Comparison of ENCODE assay signal across 15 cellular contexts in genomic region chr7:144218581-144218980, GRCh38. TPM values are rescaled to one million over a fixed set of nuclear protein-coding genes. Genes with fewer than 3 reads are reported as not detected.
DNase-seq lines count a peak whose midpoint lies in the region; ATAC-seq and TF ChIP-seq lines count a peak whose summit lies in the region.
"Not testable (repeated sequence)": the region's sequence is repeated elsewhere in the genome, so short reads cannot be mapped to it uniquely, and the experiment has no call there.
"Had no signal": no experiment of that assay in that cellular context is flagged by ENCODE, and none has a peak within 500 bp of the region (broad histone marks: within the 10 kb centered on the region; RNA-seq: fewer than 3 reads in every experiment).

No MANE protein-coding gene starts in this region.

- not testable (repeated sequence) for H3K9ac ChIP-seq in H9 (ENCODE audit: extremely low read depth, insufficient read length, low read length); endodermal cell (ENCODE audit: extremely low read depth, low read length, poor library complexity, severe bottlenecking)

- WGBS in H9 (ENCODE audit: extremely low coverage, insufficient read length, low lambda C conversion rate) = no CpG with 5 or more reads among the region's 1 CpG
- 100% methylated on average over 1 of the region's 1 CpG for WGBS in endodermal cell (ENCODE audit: insufficient coverage in 1 of 2, insufficient read length in 1 of 2), 2 experiments

- H2BK15ac ChIP-seq in H9 (ENCODE audit: low read depth, low read length) = not testable (repeated sequence)

- BruUV-seq in Panc1 (replicated peaks; lab: Mats Ljungman, UMichigan) = not testable (repeated sequence)

- H3K4me2 ChIP-seq in H9 (ENCODE audit: insufficient read depth, insufficient read length, low read length) = not testable (repeated sequence)

- not testable (repeated sequence) for H3K4me1 Mint-ChIP-seq in H9; activated CD8-positive, alpha-beta T cell treated with anti-CD3 and anti-CD28 coated beads, Interleukin-2, amount 10 ng/mL, durations not matched to agents 7 days and 5 days (ENCODE audit: low read depth); endodermal cell

- DNase-seq in H9 (peak; percentile 14), endodermal cell (peak; percentile 34), islet precursor cell (peak; percentile 22), mucosa of descending colon (peak in 2 of 3 donors; percentile 9 to 19)
- DNase-seq in Panc1 (ENCODE audit: low read depth, low spot score); activated CD8-positive, alpha-beta T cell treated with anti-CD3 and anti-CD28 coated beads, Interleukin-2, amount 10 ng/mL, durations not matched to agents 7 days and 5 days; foreskin keratinocyte: not testable (repeated sequence)

- not testable (repeated sequence) for H3K23me2 ChIP-seq in H9 (ENCODE audit: insufficient read length, low read depth, low read length, poor library complexity, severe bottlenecking)

- not testable (repeated sequence) for H3K36me3 Mint-ChIP-seq in H9 (ENCODE audit: insufficient read depth in 1 of 3, low read depth in 3 of 3); activated CD8-positive, alpha-beta T cell treated with anti-CD3 and anti-CD28 coated beads, Interleukin-2, amount 10 ng/mL, durations not matched to agents 7 days and 5 days (ENCODE audit: low read depth); endodermal cell (ENCODE audit: low read depth)

- H2BK120ac ChIP-seq in H9 (ENCODE audit: low read depth, low read length, poor library complexity, severe bottlenecking) = not testable (repeated sequence)

- H3K4me1 ChIP-seq in H9 (ENCODE audit: insufficient read depth, low read length); Panc1 (ENCODE audit: control insufficient read depth, insufficient read depth, low read length); endodermal cell (ENCODE audit: control insufficient read depth, insufficient read depth, low read length); foreskin keratinocyte; mucosa of descending colon (ENCODE audit: low read depth): not testable (repeated sequence)

- in situ Hi-C loops in Panc1 (cut with HindIII; ENCODE audit: low pct_unique_long_range_greater_than_20kb, low sequenced_read_pairs) = not testable (repeated sequence)

- H3K23ac ChIP-seq in H9 (ENCODE audit: insufficient read length, low read depth, low read length) = not testable (repeated sequence)

- peak overlapping the region in 2 of 3 experiments; percentile 12 to 81; a peak in 2 of 7 replicates for H3K27ac Mint-ChIP-seq in H9
- H3K27ac Mint-ChIP-seq in activated CD8-positive, alpha-beta T cell treated with anti-CD3 and anti-CD28 coated beads, Interleukin-2, amount 10 ng/mL, durations not matched to agents 7 days and 5 days = not testable (repeated sequence)
- H3K27ac Mint-ChIP-seq in endodermal cell = peak overlapping the region; percentile 33

- CTCF ChIA-PET in Panc1 (lab: Charles Lee) = interaction anchor here (0.6 kb wide), 1 partner anchor 113 kb away, joined by 3 read pairs; no protein-coding TSS in a partner anchor
- CTCF ChIA-PET in activated CD8-positive, alpha-beta T cell treated with anti-CD3 and anti-CD28 coated beads, Interleukin-2, amount 10 ng/mL, durations not matched to agents 7 days and 5 days (lab: Charles Lee) = not testable (repeated sequence)

- not testable (repeated sequence) for H3K27ac ChIP-seq in H9 (ENCODE audit: insufficient read length, low read depth, low read length); Panc1 (ENCODE audit: low read length); endodermal cell (ENCODE audit: low read depth, low read length); foreskin keratinocyte

- not testable (repeated sequence) for H3K18ac ChIP-seq in H9 (ENCODE audit: insufficient read length, low read depth, low read length)

- H3K27me3 Mint-ChIP-seq in H9 (ENCODE audit: low read depth); activated CD8-positive, alpha-beta T cell treated with anti-CD3 and anti-CD28 coated beads, Interleukin-2, amount 10 ng/mL, durations not matched to agents 7 days and 5 days (ENCODE audit: low read depth); endodermal cell (ENCODE audit: insufficient read depth): not testable (repeated sequence)

- H2BK20ac ChIP-seq in H9 (ENCODE audit: low read depth, low read length, poor library complexity, severe bottlenecking) = not testable (repeated sequence)

- not testable (repeated sequence) for H2BK5ac ChIP-seq in H9 (ENCODE audit: insufficient read length, low read length)

- not testable (repeated sequence) for H4K8ac ChIP-seq in H9 (replicated peaks; ENCODE audit: insufficient read length, low read depth, low read length)

- H3T11ph ChIP-seq in H9 (ENCODE audit: low read length) = not testable (repeated sequence)

- not testable (repeated sequence) for H3K9me3 ChIP-seq in H9 (ENCODE audit: control insufficient read depth, low read depth, low read length); Panc1 (ENCODE audit: control insufficient read depth, insufficient read depth, low read depth, low read length); endodermal cell (ENCODE audit: control insufficient read depth, low read length); mucosa of descending colon

- H2BK12ac ChIP-seq in H9 (ENCODE audit: insufficient read length, low read depth, low read length) = not testable (repeated sequence)

- not testable (repeated sequence) for H2AK5ac ChIP-seq in H9 (ENCODE audit: insufficient read length, low read length)

- POLR2A ChIA-PET in Panc1 (lab: Charles Lee); activated CD8-positive, alpha-beta T cell treated with anti-CD3 and anti-CD28 coated beads, Interleukin-2, amount 10 ng/mL, durations not matched to agents 7 days and 5 days (lab: Charles Lee): not testable (repeated sequence)

- H4K91ac ChIP-seq in H9 (ENCODE audit: insufficient read length, low read depth, low read length) = not testable (repeated sequence)

- not testable (repeated sequence) for H3K4ac ChIP-seq in H9 (ENCODE audit: low read depth, low read length)

- not testable (repeated sequence) for H3K36me3 ChIP-seq in Panc1 (ENCODE audit: control insufficient read depth, insufficient read depth, low read length); endodermal cell (ENCODE audit: control insufficient read depth, insufficient read depth, low read length); mucosa of descending colon (ENCODE audit: low read depth)

- not testable (repeated sequence) for H3K9me3 Mint-ChIP-seq in H9; activated CD8-positive, alpha-beta T cell treated with anti-CD3 and anti-CD28 coated beads, Interleukin-2, amount 10 ng/mL, durations not matched to agents 7 days and 5 days (ENCODE audit: insufficient read depth); endodermal cell

- not testable (repeated sequence) for H3K79me1 ChIP-seq in H9 (ENCODE audit: insufficient read depth, low read depth, low read length, poor library complexity, severe bottlenecking)

- H4K20me1 ChIP-seq in H9 (ENCODE audit: control insufficient read depth, insufficient read depth, insufficient read length) = not testable (repeated sequence)

- not testable (repeated sequence) for H4K5ac ChIP-seq in H9 (ENCODE audit: insufficient read length, low read depth, low read length)

- not testable (repeated sequence) for H3K4me3 ChIP-seq in Panc1 (ENCODE audit: low read depth in 2 of 2, low read length in 2 of 2); endodermal cell (ENCODE audit: low read length); mucosa of descending colon

- intact Hi-C loops in Panc1 (cut with micrococcal nuclease; ENCODE audit: unreplicated experiment); mucosa of descending colon (cut with DNase I, micrococcal nuclease): not testable (repeated sequence)

- H3K27me3 ChIP-seq in H9 (ENCODE audit: insufficient read depth, low read length); Panc1 (ENCODE audit: control insufficient read depth, insufficient read depth, low read length); endodermal cell (ENCODE audit: control insufficient read depth, insufficient read depth, low read length, poor library complexity, severe bottlenecking); foreskin keratinocyte: not testable (repeated sequence)

- ATAC-seq in Panc1 (0 out of 2 replicates have a peak, but pooled peaks have one; percentile 26), foreskin keratinocyte (peak; percentile 19)
- ATAC-seq in activated CD8-positive, alpha-beta T cell treated with anti-CD3 and anti-CD28 coated beads, Interleukin-2, amount 10 ng/mL, durations not matched to agents 7 days and 5 days = peak; percentile 15
- ATAC-seq in mucosa of descending colon = not testable (repeated sequence)

- H3K4me3 Mint-ChIP-seq in H9; activated CD8-positive, alpha-beta T cell treated with anti-CD3 and anti-CD28 coated beads, Interleukin-2, amount 10 ng/mL, durations not matched to agents 7 days and 5 days; endodermal cell: not testable (repeated sequence)

- not testable (repeated sequence) for H3K14ac ChIP-seq in H9 (ENCODE audit: insufficient read depth, low read length)

- H3K79me2 ChIP-seq in H9 (ENCODE audit: insufficient read depth, low read length) = not testable (repeated sequence)

- not testable (repeated sequence) for H3K56ac ChIP-seq in H9 (ENCODE audit: insufficient read length, low read depth, low read length)

- not testable (repeated sequence) for TF ChIP-seq CTCF in H9 (conservative IDR thresholded peaks at IDR 0.05); Panc1 (IDR thresholded peaks at IDR 0.05); endodermal cell (conservative IDR thresholded peaks at IDR 0.05); foreskin keratinocyte (conservative IDR thresholded peaks at IDR 0.05); mucosa of descending colon (IDR thresholded peaks at IDR 0.05)

- not testable (repeated sequence) for H2AFZ ChIP-seq in H9 (ENCODE audit: low read length)

RNA-seq across cellular contexts. Expression of gene OR2A42, which starts 20.8 kb away (rescaled TPM):
- not detected in 2 replicates for total RNA-seq in H9 (2021)
- total RNA-seq in Panc1 (2021; ENCODE audit: unreplicated experiment) = not detected
- polyA plus RNA-seq in Panc1 (2012; ENCODE audit: insufficient read length) = 0.12 TPM
- total RNA-seq in activated CD8-positive, alpha-beta T cell treated with anti-CD3 and anti-CD28 coated beads, Interleukin-2, amount 10 ng/mL, durations not matched to agents 7 days and 5 days = not detected
- not detected for total RNA-seq in endodermal cell
- polyA plus RNA-seq in endodermal cell (2013, experiment 1 of 2) = not detected
- not detected for polyA plus RNA-seq in endodermal cell (2013, experiment 2 of 2)
- total RNA-seq in foreskin keratinocyte = not detected in 2 replicates
- polyA plus RNA-seq in foreskin keratinocyte = not detected in 2 replicates
- under 1 TPM in 1 of 3 donors, not detected in 2; 0.32 TPM for total RNA-seq in mucosa of descending colon
- total RNA-seq: A172; Caco-2; CD8-positive, alpha-beta T cell; H4 had no signal
- polyA plus RNA-seq: BJ had no signal

RNA-seq across cellular contexts. Expression of gene ARHGEF35, which starts 22.9 kb away (rescaled TPM):
- 18.6 and 19.2 TPM in 2 replicates for total RNA-seq in H9 (2021)
- total RNA-seq in Panc1 (2021; ENCODE audit: unreplicated experiment) = 12.0 TPM
- 7.2 TPM for polyA plus RNA-seq in Panc1 (2012; ENCODE audit: insufficient read length)
- 1 to 10 TPM; 2.4 to 2.6 TPM for total RNA-seq in activated CD8-positive, alpha-beta T cell treated with anti-CD3 and anti-CD28 coated beads, Interleukin-2, amount 10 ng/mL, durations not matched to agents 7 days and 5 days
- 10 to 100 TPM in 1 of 2 donors, 1 to 10 TPM in 1; 9.5 to 18.4 TPM for total RNA-seq in endodermal cell
- 2.0 TPM for polyA plus RNA-seq in endodermal cell (2013, experiment 1 of 2)
- 3.0 TPM for polyA plus RNA-seq in endodermal cell (2013, experiment 2 of 2)
- total RNA-seq in foreskin keratinocyte = 13.7 and 29.0 TPM in 2 replicates
- polyA plus RNA-seq in foreskin keratinocyte = 10.9 and 22.4 TPM in 2 replicates
- 10 to 100 TPM in 2 of 3 donors, under 1 TPM in 1; 0.51 to 62.2 (median 41.7) TPM for total RNA-seq in mucosa of descending colon
- total RNA-seq: A172 had no signal

RNA-seq across cellular contexts. Expression of gene CTAGE4, which starts 35.3 kb away (rescaled TPM):
- 4.8 and 6.2 TPM in 2 replicates for total RNA-seq in H9 (2021)
- total RNA-seq in Panc1 (2021; ENCODE audit: unreplicated experiment) = 5.9 TPM
- polyA plus RNA-seq in Panc1 (2012; ENCODE audit: insufficient read length) = 7.7 TPM
- under 1 TPM in 1 of 2 experiments, not detected in 1; 0.47 TPM for total RNA-seq in activated CD8-positive, alpha-beta T cell treated with anti-CD3 and anti-CD28 coated beads, Interleukin-2, amount 10 ng/mL, durations not matched to agents 7 days and 5 days
- 1 to 10 TPM; 6.3 to 8.7 TPM for total RNA-seq in endodermal cell
- 1.00 TPM for polyA plus RNA-seq in endodermal cell (2013, experiment 1 of 2)
- polyA plus RNA-seq in endodermal cell (2013, experiment 2 of 2) = 0.91 TPM
- 1.4 and 7.2 TPM in 2 replicates for total RNA-seq in foreskin keratinocyte
- polyA plus RNA-seq in foreskin keratinocyte = 0.10 and 4.8 TPM in 2 replicates
- 1 to 10 TPM; 7.3 to 9.5 (median 8.6) TPM for total RNA-seq in mucosa of descending colon
- total RNA-seq: A172, A673, Caco-2, GM23248 had no signal

RNA-seq across cellular contexts. Expression of gene OR2A7, which starts 46.0 kb away (rescaled TPM):
- total RNA-seq in H9 (2021) (1.6 and 2.5 TPM in 2 replicates), Panc1 (2021; ENCODE audit: unreplicated experiment) (0.82 TPM), endodermal cell (1 to 10 TPM; 3.8 to 4.8 TPM), foreskin keratinocyte (3.3 and 11.6 TPM in 2 replicates), mucosa of descending colon (10 to 100 TPM; 12.4 to 46.2 (median 16.2) TPM)
- 0.35 TPM for polyA plus RNA-seq in Panc1 (2012; ENCODE audit: insufficient read length)
- 1 to 10 TPM; 1.5 to 1.6 TPM for total RNA-seq in activated CD8-positive, alpha-beta T cell treated with anti-CD3 and anti-CD28 coated beads, Interleukin-2, amount 10 ng/mL, durations not matched to agents 7 days and 5 days
- polyA plus RNA-seq in endodermal cell (2013, experiment 1 of 2) = 0.39 TPM
- polyA plus RNA-seq in endodermal cell (2013, experiment 2 of 2) = not detected
- polyA plus RNA-seq in foreskin keratinocyte = 1.0 and 2.5 TPM in 2 replicates
- total RNA-seq: A172, GM23248, H4 had no signal

RNA-seq across cellular contexts. Expression of gene CTAGE8, which starts 50.5 kb away (rescaled TPM):
- total RNA-seq in H9 (2021) (4.9 and 5.1 TPM in 2 replicates), Panc1 (2021; ENCODE audit: unreplicated experiment) (5.2 TPM), endodermal cell (1 to 10 TPM in 1 of 2 donors, not detected in 1; 8.4 TPM), foreskin keratinocyte (4.7 and 5.1 TPM in 2 replicates), mucosa of descending colon (10 to 100 TPM in 1 of 3 donors, 1 to 10 TPM in 2; 1.7 to 13.8 (median 4.0) TPM)
- polyA plus RNA-seq in Panc1 (2012; ENCODE audit: insufficient read length) = not detected
- 1 to 10 TPM; 2.2 TPM for total RNA-seq in activated CD8-positive, alpha-beta T cell treated with anti-CD3 and anti-CD28 coated beads, Interleukin-2, amount 10 ng/mL, durations not matched to agents 7 days and 5 days
- 0.39 TPM for polyA plus RNA-seq in endodermal cell (2013, experiment 1 of 2)
- polyA plus RNA-seq in endodermal cell (2013, experiment 2 of 2) = 0.17 TPM
- 2.1 and 3.3 TPM in 2 replicates for polyA plus RNA-seq in foreskin keratinocyte
- total RNA-seq: A172; CD4-positive, CD25-positive, alpha-beta regulatory T cell; GM23248 had no signal
- polyA plus RNA-seq: GM23248 had no signal
